ENCODE assay signal across 24 cellular contexts in the genomic region with DNA sequence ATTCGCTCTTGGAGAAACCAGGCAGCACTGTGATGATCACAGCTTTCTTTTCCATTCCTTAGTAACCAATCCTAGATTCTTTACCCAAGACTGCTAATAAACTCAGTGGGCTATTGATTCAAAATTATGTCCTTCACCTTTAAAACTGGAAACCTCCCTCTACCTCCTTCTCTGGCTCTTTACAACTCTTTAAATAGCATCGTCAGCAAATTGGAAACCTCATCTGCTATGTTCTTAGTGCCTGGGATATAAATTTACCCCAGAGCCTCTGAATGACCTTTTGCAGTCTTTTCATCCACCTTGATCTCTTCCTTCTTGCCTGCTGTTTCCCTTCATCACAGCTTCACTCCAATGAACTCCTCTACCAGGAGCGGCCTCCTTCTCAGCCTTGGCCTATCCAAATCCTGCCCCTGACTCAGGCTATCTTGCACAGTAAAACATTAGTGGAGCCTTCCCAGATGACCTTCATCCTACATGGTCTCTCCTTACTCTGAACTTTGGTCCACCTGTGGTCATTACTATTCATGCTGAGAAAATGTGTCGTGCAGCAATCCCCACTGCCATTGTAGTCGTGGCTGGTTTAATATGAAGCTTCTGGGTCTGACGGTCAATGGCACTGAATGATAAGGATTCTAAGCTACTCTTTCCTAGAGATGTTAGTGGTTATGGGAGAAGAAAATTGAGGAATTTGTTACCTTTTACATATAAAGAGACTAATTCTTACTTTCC.
"Had no signal": no experiment of that assay in that cellular context is flagged by ENCODE, and none has a peak within 500 bp of the region (broad histone marks: within the 10 kb centered on the region; RNA-seq: fewer than 3 reads in every experiment).

No MANE protein-coding gene starts in this region.

- DNase-seq: Kasumi-1, MM.1S, NCI-H1092 treated with DMSO at 0.1 percent for 48 hours, NCI-H1436, NCI-H187, NCI-H2029, NCI-H2081 treated with DMSO at 0.1 percent for 48 hours, NCI-H2171, NCI-H226, NCI-H446, NCI-H510A, NCI-H524 treated with DMSO at 0.1 percent for 48 hours, NCI-H69, NCI-H774, PC-3, Right ventricle myocardium superior, RPMI8226, SIG-M5 had no signal

- H3K9ac ChIP-seq: KMS-11 had no signal

- H3K36me3 ChIP-seq: SJSA1 had no signal

- FAIRE-seq: HTR-8/SVneo had no signal

- H3K4me3 ChIP-seq: SJSA1, SK-N-MC had no signal

- H3K27ac ChIP-seq: HL-60, KMS-11, SJSA1, SK-N-MC had no signal

- ATAC-seq: Panc1, PC-3 had no signal

- H3K27me3 ChIP-seq: SJSA1 had no signal

- H3K9me3 ChIP-seq: SJSA1 had no signal

- H3K4me2 ChIP-seq: KMS-11 had no signal
